Comparison of ENCODE assay signal across 1 cellular context in the genomic region with DNA sequence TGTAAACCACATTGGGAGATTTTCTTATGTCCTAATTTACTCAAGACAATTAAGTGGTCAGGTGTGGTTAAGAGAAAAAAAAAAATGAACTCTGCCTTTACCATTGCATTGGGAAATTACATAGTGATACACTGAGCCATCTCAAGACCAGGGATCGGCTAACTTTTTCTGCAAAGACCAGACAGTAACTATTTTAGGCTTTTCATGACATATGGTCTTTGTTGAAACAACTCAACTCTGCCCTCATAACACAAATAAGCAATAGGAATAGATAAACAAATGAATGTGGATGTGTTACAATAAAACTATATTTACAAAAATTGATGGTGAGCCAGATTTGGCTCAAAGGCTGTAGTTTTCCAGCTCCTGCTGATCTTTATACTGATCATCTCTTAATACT.
TF ChIP-seq lines count a peak whose summit lies in the region.

No MANE protein-coding gene starts in this region.

TF ChIP-seq in IMR-90, 13 proteins besides CTCF, POLR2A, EP300 and RAD21 (continued from another document):
- TF ChIP-seq, protein P1, sequence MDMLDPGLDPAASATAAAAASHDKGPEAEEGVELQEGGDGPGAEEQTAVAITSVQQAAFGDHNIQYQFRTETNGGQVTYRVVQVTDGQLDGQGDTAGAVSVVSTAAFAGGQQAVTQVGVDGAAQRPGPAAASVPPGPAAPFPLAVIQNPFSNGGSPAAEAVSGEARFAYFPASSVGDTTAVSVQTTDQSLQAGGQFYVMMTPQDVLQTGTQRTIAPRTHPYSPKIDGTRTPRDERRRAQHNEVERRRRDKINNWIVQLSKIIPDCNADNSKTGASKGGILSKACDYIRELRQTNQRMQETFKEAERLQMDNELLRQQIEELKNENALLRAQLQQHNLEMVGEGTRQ (IDR thresholded peaks at IDR 0.05; ENCODE audit: low read depth, low read length) = no peak
- TF ChIP-seq FOS (IDR thresholded peaks at IDR 0.05; ENCODE audit: low read depth, low read length) = no peak
- no peak for TF ChIP-seq CEBPB (IDR thresholded peaks at IDR 0.05; ENCODE audit: low read depth, low read length)
